8 cellular contexts compared by ENCODE assay signal in the genomic region with DNA sequence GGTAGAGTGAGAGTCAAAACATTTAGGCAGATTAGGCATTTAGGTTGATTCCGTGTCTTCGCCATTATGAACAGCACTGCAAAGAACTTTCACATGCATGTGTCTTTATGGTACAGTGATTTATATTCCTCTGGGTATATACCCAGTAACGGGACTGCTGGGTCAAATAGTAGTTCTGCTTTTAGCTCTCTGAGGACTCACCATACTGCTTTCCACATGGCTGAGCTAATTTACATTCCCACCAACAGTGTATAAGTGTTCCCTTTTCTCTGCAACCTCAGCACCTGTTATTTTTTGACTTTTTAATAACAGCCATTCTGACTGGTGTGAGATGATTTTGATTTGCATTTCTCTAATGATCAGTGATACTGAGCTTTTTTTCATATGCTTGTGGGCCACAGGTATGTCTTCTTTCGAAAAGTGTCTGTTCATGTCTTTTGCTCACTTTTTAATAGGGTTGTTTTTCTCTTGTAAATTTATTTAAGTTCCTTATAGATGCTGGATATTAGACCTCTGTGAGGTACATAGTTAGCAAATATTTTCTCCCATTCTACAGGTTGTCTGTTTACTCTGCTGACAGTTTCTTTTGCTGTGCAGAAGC. TPM values are rescaled to one million over a fixed set of nuclear protein-coding genes. Genes with fewer than 3 reads are reported as not detected.
DNase-seq lines count a peak whose midpoint lies in the region; ATAC-seq and TF ChIP-seq lines count a peak whose summit lies in the region.
"Not testable (repeated sequence)": the region's sequence is repeated elsewhere in the genome, so short reads cannot be mapped to it uniquely, and the experiment has no call there.

No MANE protein-coding gene starts in this region.

- not testable (repeated sequence) for TF ChIP-seq CTCF in GM06990 (IDR thresholded peaks at IDR 0.05; ENCODE audit: insufficient read depth, low read length, poor library complexity, severe bottlenecking)

- H3K4me3 ChIP-seq in GM06990 (replicated peaks; ENCODE audit: low read depth, low read length) = not testable (repeated sequence)

- peaks cover 15 to 33% of the 10 kb centered on the region in 2 donors for H3K36me3 Mint-ChIP-seq in naive B cell

- peak overlapping the region; percentile 39 to 82 (median 78) for H3K27ac Mint-ChIP-seq in naive B cell

- H3K27me3 ChIP-seq in GM06990 (replicated peaks; ENCODE audit: control insufficient read depth, insufficient read depth, low read length) = not testable (repeated sequence)

- peak overlapping the region; percentile 4 to 71 (median 39) for H3K4me3 Mint-ChIP-seq in naive B cell

- peaks cover 8 to 33% (median 27%) of the 10 kb centered on the region in 7 donors for H3K9me3 Mint-ChIP-seq in naive B cell

- DNase-seq in GM06990 (ENCODE audit: extremely low read depth, insufficient read length) = peak; percentile 27
- DNase-seq in NCI-H526 treated with DMSO at 0.1 percent for 48 hours (lab: John Stamatoyannopoulos, UW) = peak; percentile 37
- peak; percentile 84 for DNase-seq in naive B cell

- ATAC-seq in GM18870 (IDR thresholded peaks at IDR 0.05; ENCODE audit: unreplicated experiment) (peak; percentile 88), GM19467 (IDR thresholded peaks at IDR 0.05; ENCODE audit: unreplicated experiment) (peak; percentile 93), HG02588 (IDR thresholded peaks at IDR 0.05; ENCODE audit: unreplicated experiment) (peak; percentile 86), HG03025 (IDR thresholded peaks at IDR 0.05; ENCODE audit: low FRiP score, unreplicated experiment) (peak; percentile 66), HG03457 (IDR thresholded peaks at IDR 0.05; ENCODE audit: unreplicated experiment) (peak; percentile 79), naive B cell (ENCODE audit: low read depth in 2 of 2) (peak; percentile 95 to 96)

- H3K36me3 ChIP-seq in GM06990 (ENCODE audit: control insufficient read depth, insufficient read depth, low read length) = not testable (repeated sequence)

- H3K4me1 Mint-ChIP-seq in naive B cell = peaks cover 49 to 73% (median 59%) of the 10 kb centered on the region in 3 donors

- H3K27me3 Mint-ChIP-seq in naive B cell = not testable (repeated sequence)

RNA-seq across cellular contexts. Expression of gene OSBPL8, which starts 48.4 kb away (rescaled TPM):
- polyA plus RNA-seq in naive B cell (ENCODE audit: low read depth in 6 of 6) = 100 to 1,000 TPM in 5 of 6 donors, 10 to 100 TPM in 1; 90.1 to 140 (median 118) TPM

Comparison
In these comparisons a context has a peak if more than half of its experiments do, and no peak if none do; other contexts are left out.
1. DNase-seq: peak in every context shown above with its lines; median percentile 84 in naive B cell; 37 in NCI-H526 treated with DMSO at 0.1 percent for 48 hours; 27 in GM06990.